Comparison of ENCODE assay signal across 2 cellular contexts in genomic region chr11:4048340-4048739, GRCh38.
TF ChIP-seq lines count a peak whose summit lies in the region.

No MANE protein-coding gene starts in this region.

TF ChIP-seq in A549, 52 proteins besides CTCF, POLR2A, EP300 and RAD21:
- TF ChIP-seq, protein P1, sequence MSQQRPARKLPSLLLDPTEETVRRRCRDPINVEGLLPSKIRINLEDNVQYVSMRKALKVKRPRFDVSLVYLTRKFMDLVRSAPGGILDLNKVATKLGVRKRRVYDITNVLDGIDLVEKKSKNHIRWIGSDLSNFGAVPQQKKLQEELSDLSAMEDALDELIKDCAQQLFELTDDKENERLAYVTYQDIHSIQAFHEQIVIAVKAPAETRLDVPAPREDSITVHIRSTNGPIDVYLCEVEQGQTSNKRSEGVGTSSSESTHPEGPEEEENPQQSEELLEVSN (IDR thresholded peaks at IDR 0.05; ENCODE audit: borderline replicate concordance, low read depth): no peak
- TF ChIP-seq FOSL2 (IDR thresholded peaks at IDR 0.05) (no peak), FOSL2 (CRISPR knock-in tag; IDR thresholded peaks at IDR 0.05) (peak; percentile 55; the same call in 1 of the 2 replicates)
TF ChIP-seq in A549: peak in this region for 1.

TF ChIP-seq in GM12878, 131 proteins besides CTCF, POLR2A, EP300 and RAD21:
- TF ChIP-seq RELA (IDR thresholded peaks at IDR 0.05; ENCODE audit: borderline replicate concordance, partially characterized antibody) (no peak), JUNB (IDR thresholded peaks at IDR 0.05) (peak; percentile 41; the same call in 1 of the 2 replicates)
TF ChIP-seq in GM12878: peak in this region for 1.
